7 cellular contexts compared by ENCODE assay signal in the genomic region with DNA sequence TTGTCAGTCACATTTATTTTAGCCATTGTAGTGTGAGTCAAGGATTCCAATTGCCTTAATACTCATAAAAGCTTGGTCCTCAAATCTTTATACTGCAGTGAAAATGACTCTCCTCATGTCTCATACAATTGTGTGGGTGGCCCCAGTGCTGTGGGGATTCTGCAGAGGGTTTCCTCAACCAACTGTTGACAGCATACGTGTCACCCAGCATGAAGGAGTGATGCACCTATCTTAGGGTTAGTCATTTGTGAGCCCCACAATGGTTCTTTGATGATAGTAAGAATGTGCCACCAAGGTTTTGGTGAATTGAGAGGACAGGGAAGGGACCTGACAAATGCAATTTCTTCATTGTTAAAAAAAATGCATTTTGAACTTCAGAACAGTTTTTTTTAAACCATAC.
"Had no signal": no experiment of that assay in that cellular context is flagged by ENCODE, and none has a peak within 500 bp of the region (broad histone marks: within the 10 kb centered on the region; RNA-seq: fewer than 3 reads in every experiment).

No MANE protein-coding gene starts in this region.

- FAIRE-seq: HTR-8/SVneo had no signal

- H3K4me3 ChIP-seq: GM23338, HAP-1 had no signal

- DNase-seq: H7, HFFc6, KG1 had no signal

- H3K4me1 ChIP-seq: HAP-1 had no signal

- H2AFZ ChIP-seq: GM23338 had no signal

- ATAC-seq: GM23338, HCT116 had no signal

- H3K36me3 ChIP-seq: HAP-1 had no signal

- H3K4me2 ChIP-seq: GM23338 had no signal

- H3K9me3 ChIP-seq: HAP-1 had no signal
